Comparison of ENCODE assay signal across 17 cellular contexts in the genomic region with DNA sequence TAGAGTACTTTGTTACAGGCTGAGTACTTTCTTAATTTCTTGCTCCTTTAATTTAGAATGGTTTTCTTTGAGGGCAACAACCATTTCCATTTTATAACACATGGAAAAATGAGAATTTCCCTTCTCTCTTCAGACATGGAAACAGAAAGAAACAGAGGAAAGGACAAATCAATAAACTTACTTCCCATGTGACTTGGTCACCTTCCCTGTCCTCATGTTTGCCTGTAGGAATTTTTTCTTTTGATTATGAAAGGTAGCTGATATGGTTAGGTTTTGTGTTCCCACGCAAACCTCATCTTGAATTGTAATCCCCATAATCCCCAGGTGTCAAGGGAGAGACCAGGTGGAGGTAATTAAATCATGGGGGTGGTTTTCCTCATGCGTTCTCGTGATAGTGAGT.
DNase-seq lines count a peak whose midpoint lies in the region; ATAC-seq and TF ChIP-seq lines count a peak whose summit lies in the region.
"Had no signal": no experiment of that assay in that cellular context is flagged by ENCODE, and none has a peak within 500 bp of the region (broad histone marks: within the 10 kb centered on the region; RNA-seq: fewer than 3 reads in every experiment).

No MANE protein-coding gene starts in this region.

- H3K4me3 ChIP-seq in HL-60 (replicated peaks; ENCODE audit: insufficient read depth, low read length) (no peak overlapping the region), mammary epithelial cell (replicated peaks in 1 of 3; ENCODE audit: insufficient read depth in 1 of 3, low read depth in 2 of 3, low read length in 3 of 3) (no peak overlapping the region), lower lobe of right lung (no peak overlapping the region), stomach (no peak overlapping the region)
- H3K4me3 ChIP-seq: mucosa of descending colon had no signal

- TF ChIP-seq POLR2A in stomach (IDR thresholded peaks at IDR 0.05): no peak

- peak overlapping the region; percentile 28 for H2AFZ ChIP-seq in mammary epithelial cell (ENCODE audit: low read depth, low read length)

- TF ChIP-seq EP300 in stomach (IDR thresholded peaks at IDR 0.05): no peak

- H4K20me1 ChIP-seq in mammary epithelial cell (ENCODE audit: insufficient read depth, low read length): no peaks in the 10 kb centered on the region

- in situ Hi-C loops in mammary epithelial cell (cut with MboI; ENCODE audit: low sequenced_read_pairs in 2 of 2): loop anchor here (10.0 to 25.0 kb wide), 2 partner anchors 443 to 451 kb away; no protein-coding TSS in a partner anchor

- no peaks in the 10 kb centered on the region for H3K27me3 ChIP-seq in HL-60 (ENCODE audit: insufficient read depth, poor library complexity, severe bottlenecking)
- H3K27me3 ChIP-seq in mammary epithelial cell (ENCODE audit: insufficient read depth, low read length): no peaks in the 10 kb centered on the region
- H3K27me3 ChIP-seq in lower lobe of right lung (ENCODE audit: low read depth): no peaks in the 10 kb centered on the region
- no peaks in the 10 kb centered on the region for H3K27me3 ChIP-seq in stomach

- no peak for TF ChIP-seq CTCF in HL-60 (IDR thresholded peaks at IDR 0.05; ENCODE audit: insufficient read depth, low read length)
- TF ChIP-seq CTCF in mammary epithelial cell (conservative IDR thresholded peaks at IDR 0.05 in 1 of 2, IDR thresholded peaks at IDR 0.05 in 1 of 2; ENCODE audit: extremely low read depth in 1 of 2, insufficient read depth in 1 of 2, low read depth in 1 of 2, low read length in 2 of 2): no peak
- no peak for TF ChIP-seq CTCF in lower lobe of right lung (IDR thresholded peaks at IDR 0.05)
- no peak for TF ChIP-seq CTCF in stomach (IDR thresholded peaks at IDR 0.05)

- H3K9ac ChIP-seq in mammary epithelial cell (ENCODE audit: insufficient read depth, low read length): no peak overlapping the region

- WGBS in mammary epithelial cell (ENCODE audit: low coverage, missing lambda C conversion rate): 93% methylated on average over 3 of the region's 3 CpGs
- 40 to 67% (median 52%) methylated on average over 3 of the region's 3 CpGs for WGBS in stomach, 5 donors

- peak overlapping the region; percentile 65 for H3K4me2 ChIP-seq in mammary epithelial cell (ENCODE audit: insufficient read depth, low read depth, low read length)

- DNase-seq in HL-60 (ENCODE audit: low read depth in 1 of 2, low spot score in 1 of 2) (no peak), mammary epithelial cell (no peak), lower lobe of right lung (no peak), stomach (no peak), iPS-NIHi7 (ENCODE audit: extremely low spot score) (no peak), SIG-M5 (lab: John Stamatoyannopoulos, UW) (no peak), NCI-H2171 treated with DMSO at 0.1 percent for 48 hours (lab: John Stamatoyannopoulos, UW) (no peak)
- DNase-seq: activated CD4-positive, alpha-beta T cell treated with anti-CD3 and anti-CD28 coated beads for 1 hour; activated naive CD8-positive, alpha-beta T cell treated with anti-CD3 and anti-CD28 coated beads for 36 hours; CD8-positive, alpha-beta T cell; GDM1; H9; mucosa of descending colon; NCI-H2081 treated with DMSO at 0.1 percent for 48 hours; stimulated activated naive CD4-positive, alpha-beta T cell treated with Interleukin-2 at 50 U/mL for 16 hours; T-cell had no signal

- dilution Hi-C loops in mammary epithelial cell (cut with HindIII; ENCODE audit: low sequenced_read_pairs): no loop called here

- ATAC-seq in lower lobe of right lung (no peak), GM21717 (IDR thresholded peaks at IDR 0.05; ENCODE audit: unreplicated experiment) (no peak)
- ATAC-seq: CD8-positive, alpha-beta T cell; T-cell had no signal

- CTCF ChIA-PET in mammary epithelial cell (lab: Charles Lee; ENCODE audit: low non-redundant PET): no interaction called here

- intact Hi-C loops in mammary epithelial cell (cut with micrococcal nuclease): loop anchor here (5.0 kb wide), 1 partner anchor 233 kb away; the partner anchor contains the start of genes LOC128125822 and PTP4A1
- intact Hi-C loops in lower lobe of right lung (cut with DNase I): no loop called here
- intact Hi-C loops in stomach (cut with DNase I; ENCODE audit: low total_unique reads): no loop called here

- H3K9me3 ChIP-seq in mammary epithelial cell (replicated peaks; ENCODE audit: insufficient read depth, low read length) (no peaks in the 10 kb centered on the region), lower lobe of right lung (no peaks in the 10 kb centered on the region), stomach (no peaks in the 10 kb centered on the region)
- H3K9me3 ChIP-seq: mucosa of descending colon had no signal

- H3K4me1 ChIP-seq in mammary epithelial cell (ENCODE audit: insufficient read depth, low read length) (peaks cover 43% of the 10 kb centered on the region), lower lobe of right lung (peaks cover 19% of the 10 kb centered on the region), stomach (peaks cover 12 to 24% (median 20%) of the 10 kb centered on the region in 4 donors)

- H3K36me3 ChIP-seq in mammary epithelial cell (ENCODE audit: insufficient read depth, low read length) (no peaks in the 10 kb centered on the region), lower lobe of right lung (no peaks in the 10 kb centered on the region), stomach (no peaks in the 10 kb centered on the region)

- H3K27ac ChIP-seq in HL-60 (replicated peaks): peak overlapping the region; percentile 82
- H3K27ac ChIP-seq in mammary epithelial cell (ENCODE audit: insufficient read depth, low read depth, low read length): peak overlapping the region; percentile 73
- peak overlapping the region; percentile 73 for H3K27ac ChIP-seq in lower lobe of right lung
- H3K27ac ChIP-seq in stomach: peak overlapping the region in 4 of 5 donors; percentile 62 to 87 (median 74)

- no peaks in the 10 kb centered on the region for H3K79me2 ChIP-seq in mammary epithelial cell (ENCODE audit: insufficient read depth, low read length)

- no TSS peak for BruUV-seq in mammary epithelial cell (replicated peaks; lab: Mats Ljungman, UMichigan)
